Comparison of ENCODE assay signal across 16 cellular contexts in the genomic region with DNA sequence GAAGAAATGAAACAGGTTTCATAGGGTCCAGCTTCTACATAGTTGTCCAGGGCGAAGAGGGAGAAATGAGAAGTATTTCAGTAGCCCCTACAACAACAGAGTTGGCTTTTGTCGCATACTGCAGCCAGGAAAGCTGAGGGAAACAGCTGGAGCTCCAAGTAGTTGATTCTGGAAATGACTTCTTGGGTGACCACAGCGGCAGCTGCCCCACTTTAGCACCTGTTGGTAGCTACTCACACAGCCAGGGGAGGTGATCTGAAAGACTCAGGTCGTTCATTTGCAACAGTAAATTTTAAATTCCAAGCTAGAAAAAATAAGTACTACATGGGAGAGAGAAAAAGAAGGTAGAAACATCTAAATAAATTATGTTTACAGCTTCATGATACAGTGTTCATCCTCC. TPM values are rescaled to one million over a fixed set of nuclear protein-coding genes. Genes with fewer than 3 reads are reported as not detected.
DNase-seq lines count a peak whose midpoint lies in the region; ATAC-seq and TF ChIP-seq lines count a peak whose summit lies in the region.
"Had no signal": no experiment of that assay in that cellular context is flagged by ENCODE, and none has a peak within 500 bp of the region (broad histone marks: within the 10 kb centered on the region; RNA-seq: fewer than 3 reads in every experiment).

No MANE protein-coding gene starts in this region.

- ATAC-seq in HG03469 (IDR thresholded peaks at IDR 0.05; ENCODE audit: unreplicated experiment), result no peak
- ATAC-seq: A549, HCT116, WTC11 had no signal

- intact Hi-C loops in ovary (cut with DNase I), result loop anchor here in 1 of 4 donors (5.0 kb wide), 1 partner anchor 179 kb away; no protein-coding TSS in a partner anchor

- H3K9me3 Mint-ChIP-seq in activated CD4-positive, alpha-beta T cell treated with anti-CD3 and anti-CD28 coated beads, Interleukin-2, amount 10 ng/mL, durations not matched to agents 7 days and 5 days, result no peaks in the 10 kb centered on the region
- H3K9me3 Mint-ChIP-seq in chondrocyte (ENCODE audit: low read depth) (no peaks in the 10 kb centered on the region), progenitor cell of endocrine pancreas (ENCODE audit: low read depth) (no peaks in the 10 kb centered on the region)
- H3K9me3 Mint-ChIP-seq: WTC11 had no signal

- peaks cover 43% of the 10 kb centered on the region for H3K36me3 Mint-ChIP-seq in activated CD4-positive, alpha-beta T cell treated with anti-CD3 and anti-CD28 coated beads, Interleukin-2, amount 10 ng/mL, durations not matched to agents 7 days and 5 days (ENCODE audit: low read depth)
- H3K36me3 Mint-ChIP-seq in chondrocyte (ENCODE audit: low read depth), result peaks cover 2% of the 10 kb centered on the region
- peaks cover 1% of the 10 kb centered on the region for H3K36me3 Mint-ChIP-seq in progenitor cell of endocrine pancreas (ENCODE audit: insufficient read depth)
- H3K36me3 Mint-ChIP-seq: WTC11 had no signal

- H3K4me3 ChIP-seq in SJCRH30 (no peak overlapping the region), ovary (no peak overlapping the region)
- H3K4me3 ChIP-seq: A549 had no signal

- no peaks in the 10 kb centered on the region for H3K27me3 ChIP-seq in SJCRH30
- no peaks in the 10 kb centered on the region for H3K27me3 ChIP-seq in ovary
- H3K27me3 ChIP-seq: Peyer's patch, transverse colon had no signal

- H3K9me3 ChIP-seq in SJCRH30 (replicated peaks) (no peaks in the 10 kb centered on the region), ovary (no peaks in the 10 kb centered on the region)
- H3K9me3 ChIP-seq: A549, Peyer's patch, transverse colon had no signal

- CTCF ChIA-PET in activated CD4-positive, alpha-beta T cell treated with anti-CD3 and anti-CD28 coated beads, Interleukin-2, amount 10 ng/mL, durations not matched to agents 7 days and 5 days (lab: Charles Lee), result interaction anchor here (1.3 to 2.2 kb wide), 2 partner anchors 13 to 15 kb away, joined by 3 to 7 read pairs; no protein-coding TSS in a partner anchor

- H3K4me1 Mint-ChIP-seq in activated CD4-positive, alpha-beta T cell treated with anti-CD3 and anti-CD28 coated beads, Interleukin-2, amount 10 ng/mL, durations not matched to agents 7 days and 5 days, result peaks cover 57% of the 10 kb centered on the region
- H3K4me1 Mint-ChIP-seq in chondrocyte (ENCODE audit: low read depth) (peaks cover 46% of the 10 kb centered on the region), progenitor cell of endocrine pancreas (ENCODE audit: low read depth) (peaks cover 34% of the 10 kb centered on the region)

- peak overlapping the region; percentile 98 for H3K27ac Mint-ChIP-seq in activated CD4-positive, alpha-beta T cell treated with anti-CD3 and anti-CD28 coated beads, Interleukin-2, amount 10 ng/mL, durations not matched to agents 7 days and 5 days
- no peak overlapping the region for H3K27ac Mint-ChIP-seq in chondrocyte (ENCODE audit: unreplicated experiment)
- H3K27ac Mint-ChIP-seq in progenitor cell of endocrine pancreas, result no peak overlapping the region
- H3K27ac Mint-ChIP-seq: WTC11 had no signal

- peak overlapping the region; percentile 98 for H3K4me3 Mint-ChIP-seq in activated CD4-positive, alpha-beta T cell treated with anti-CD3 and anti-CD28 coated beads, Interleukin-2, amount 10 ng/mL, durations not matched to agents 7 days and 5 days
- peak overlapping the region; percentile 21 for H3K4me3 Mint-ChIP-seq in chondrocyte (ENCODE audit: unreplicated experiment)
- H3K4me3 Mint-ChIP-seq in progenitor cell of endocrine pancreas (ENCODE audit: low read depth), result peak overlapping the region; percentile 57

- H3K36me3 ChIP-seq in SJCRH30, result 0 out of 2 replicates have a peak, but pooled peaks cover under 1% of the 10 kb centered on the region
- no peaks in the 10 kb centered on the region for H3K36me3 ChIP-seq in ovary
- H3K36me3 ChIP-seq: Peyer's patch had no signal

- WGBS in ovary, 3 donors, result 86 to 93% (median 92%) methylated on average over 4 of the region's 4 CpGs

- TF ChIP-seq EP300 in ovary (IDR thresholded peaks at IDR 0.05), result no peak

- TF ChIP-seq CTCF in chondrocyte (IDR thresholded peaks at IDR 0.05) (no peak), progenitor cell of endocrine pancreas (IDR thresholded peaks at IDR 0.05; ENCODE audit: unreplicated experiment) (no peak), ovary (IDR thresholded peaks at IDR 0.05) (no peak)

- no peak for DNase-seq in activated CD4-positive, alpha-beta T cell treated with anti-CD3 and anti-CD28 coated beads, Interleukin-2, amount 10 ng/mL, durations not matched to agents 7 days and 5 days
- no peak for DNase-seq in activated CD4-positive, alpha-beta T cell treated with anti-CD3 and anti-CD28 coated beads for 4 hours
- peak; percentile 82 to 91 for DNase-seq in SJCRH30
- DNase-seq in chondrocyte (ENCODE audit: low spot score), result no peak
- DNase-seq in progenitor cell of endocrine pancreas (ENCODE audit: low spot score, unreplicated experiment), result no peak
- no peak for DNase-seq in NCI-H345 (lab: John Stamatoyannopoulos, UW)
- no peak for DNase-seq in ovary
- DNase-seq: dermis blood vessel endothelial cell, NCI-H2029 treated with DMSO at 0.1 percent for 48 hours, NCI-H748 treated with DMSO at 0.1 percent for 48 hours, Peyer's patch, transverse colon had no signal

- H3K4me1 ChIP-seq in SJCRH30 (peaks cover 32% of the 10 kb centered on the region), ovary (ENCODE audit: insufficient read depth) (peaks cover 1% of the 10 kb centered on the region)

- POLR2A ChIA-PET in activated CD4-positive, alpha-beta T cell treated with anti-CD3 and anti-CD28 coated beads, Interleukin-2, amount 10 ng/mL, durations not matched to agents 7 days and 5 days (lab: Charles Lee), result no interaction called here

- H3K27ac ChIP-seq in SJCRH30 (peak overlapping the region; percentile 69), ovary (no peak overlapping the region)
- H3K27ac ChIP-seq: A549 had no signal

- TF ChIP-seq POLR2A in ovary (IDR thresholded peaks at IDR 0.05), result no peak

- H3K27me3 Mint-ChIP-seq in activated CD4-positive, alpha-beta T cell treated with anti-CD3 and anti-CD28 coated beads, Interleukin-2, amount 10 ng/mL, durations not matched to agents 7 days and 5 days, result no peaks in the 10 kb centered on the region
- H3K27me3 Mint-ChIP-seq in chondrocyte (ENCODE audit: low read depth), result no peaks in the 10 kb centered on the region
- no peaks in the 10 kb centered on the region for H3K27me3 Mint-ChIP-seq in progenitor cell of endocrine pancreas

RNA-seq across cellular contexts. Expression of a gene that starts 2.3 kb away (rescaled TPM):
- total RNA-seq in activated CD4-positive, alpha-beta T cell treated with anti-CD3 and anti-CD28 coated beads, Interleukin-2, amount 10 ng/mL, durations not matched to agents 7 days and 5 days, result 10 to 100 TPM; 35.4 to 39.2 TPM
- total RNA-seq in SJCRH30 (2014; rRNA removed; shearing (Covaris generic)), result 13.9 and 16.4 TPM in 2 replicates
- total RNA-seq in chondrocyte (24.9 to 36.5 TPM (median 27.1 TPM) in 3 replicates), progenitor cell of endocrine pancreas (22.3 and 26.9 TPM in 2 replicates), ovary (10 to 100 TPM in 4 of 7 donors, 1 to 10 TPM in 3; 6.4 to 16.5 (median 10.8) TPM)
- polyA plus RNA-seq in ovary, result 10 to 100 TPM in 1 of 2 donors, 1 to 10 TPM in 1; 4.2 to 15.5 TPM

RNA-seq across cellular contexts. Expression of a gene that starts 2.5 kb away (rescaled TPM):
- total RNA-seq in activated CD4-positive, alpha-beta T cell treated with anti-CD3 and anti-CD28 coated beads, Interleukin-2, amount 10 ng/mL, durations not matched to agents 7 days and 5 days, result 10 to 100 TPM; 13.5 to 17.7 TPM
- total RNA-seq in SJCRH30 (2014; rRNA removed; shearing (Covaris generic)), result 33.0 and 38.6 TPM in 2 replicates
- total RNA-seq in chondrocyte (14.0 to 20.4 TPM (median 15.5 TPM) in 3 replicates), progenitor cell of endocrine pancreas (14.4 and 16.6 TPM in 2 replicates), ovary (10 to 100 TPM in 5 of 7 donors, 1 to 10 TPM in 2; 9.0 to 14.1 (median 12.3) TPM)
- polyA plus RNA-seq in ovary, result 10 to 100 TPM; 13.1 to 19.2 TPM

Comparison
In these comparisons a context has a peak if more than half of its experiments do, and no peak if none do; other contexts are left out.
1. DNase-seq: peak in SJCRH30 (2 of 2); none in activated CD4-positive, alpha-beta T cell treated with anti-CD3 and anti-CD28 coated beads, Interleukin-2, amount 10 ng/mL, durations not matched to agents 7 days and 5 days (single experiment), activated CD4-positive, alpha-beta T cell treated with anti-CD3 and anti-CD28 coated beads for 4 hours (0 of 2), chondrocyte (single experiment), progenitor cell of endocrine pancreas (single experiment), NCI-H345 (single experiment) and ovary (0 of 5).
2. H3K4me3 Mint-ChIP-seq: peak in every context shown above with its lines; median percentile 98 in activated CD4-positive, alpha-beta T cell treated with anti-CD3 and anti-CD28 coated beads, Interleukin-2, amount 10 ng/mL, durations not matched to agents 7 days and 5 days; 57 in progenitor cell of endocrine pancreas; 21 in chondrocyte.